ENCODE assay signal across 10 cellular contexts in genomic region chr17:76145231-76146052, GRCh38. TPM values are rescaled to one million over a fixed set of nuclear protein-coding genes. Genes with fewer than 3 reads are reported as not detected.
A peak's percentile ranks its signal among the peaks of the same experiment; 100 is the strongest.
DNase-seq lines count a peak whose midpoint lies in the region; FAIRE-seq and TF ChIP-seq lines count a peak whose summit lies in the region.
"Had no signal": no experiment of that assay in that cellular context is flagged by ENCODE, and none has a peak within 500 bp of the region (broad histone marks: within the 10 kb centered on the region; RNA-seq: fewer than 3 reads in every experiment).

No MANE protein-coding gene starts in this region.

- peaks cover 27% of the 10 kb centered on the region for H3K4me1 ChIP-seq in OCI-LY3 (ENCODE audit: low read length)
- peaks cover 7% of the 10 kb centered on the region for H3K4me1 ChIP-seq in astrocyte (ENCODE audit: insufficient read depth, low read length)
- H3K4me1 ChIP-seq in esophagus muscularis mucosa: peaks cover 22 to 32% (median 27%) of the 10 kb centered on the region in 4 donors
- peaks cover 10 to 28% of the 10 kb centered on the region in 2 donors for H3K4me1 ChIP-seq in adrenal gland (replicated peaks in 1 of 2)

- H3K4me2 ChIP-seq in OCI-LY3 (ENCODE audit: low read length): peak overlapping the region; percentile 80
- no peak overlapping the region for H3K4me2 ChIP-seq in astrocyte (ENCODE audit: low read length)

- H3K36me3 ChIP-seq in OCI-LY3 (replicated peaks; ENCODE audit: low read depth, low read length) (no peaks in the 10 kb centered on the region), astrocyte (ENCODE audit: insufficient read depth, low read length) (no peaks in the 10 kb centered on the region), esophagus muscularis mucosa (no peaks in the 10 kb centered on the region), adrenal gland (replicated peaks in 1 of 2) (no peaks in the 10 kb centered on the region)

- FAIRE-seq in astrocyte (lab: Jason Lieb, UNC): no peak

- no peak for TF ChIP-seq EP300 in esophagus muscularis mucosa (IDR thresholded peaks at IDR 0.05)

- intact Hi-C loops in esophagus muscularis mucosa (cut with DNase I) (no loop called here), adrenal gland (cut with DNase I) (no loop called here)

- H3K4me3 ChIP-seq in OCI-LY3 (ENCODE audit: low read length) (peak overlapping the region; percentile 57), astrocyte (ENCODE audit: insufficient read depth, low read depth, low read length) (no peak overlapping the region), esophagus muscularis mucosa (peak overlapping the region in 1 of 4 donors; percentile 1), adrenal gland (no peak overlapping the region)

- WGBS in esophagus muscularis mucosa: 72% methylated on average over 25 of the region's 25 CpGs
- WGBS in adrenal gland, 4 donors: 65 to 75% (median 72%) methylated on average over 22 to 25 of the region's 25 CpGs

- H3K27me3 Mint-ChIP-seq in astrocyte (ENCODE audit: low read depth, unreplicated experiment): peaks cover 29% of the 10 kb centered on the region

- H3K79me2 ChIP-seq in OCI-LY3 (ENCODE audit: low read length) (no peaks in the 10 kb centered on the region), astrocyte (ENCODE audit: insufficient read depth, low read length) (no peaks in the 10 kb centered on the region)

- H3K36me3 Mint-ChIP-seq in astrocyte (ENCODE audit: low read depth, unreplicated experiment): peaks cover 2% of the 10 kb centered on the region

- DNase-seq in astrocyte (ENCODE audit: low read depth) (no peak), NCI-H2227 treated with DMSO at 0.1 percent for 48 hours (lab: John Stamatoyannopoulos, UW) (no peak), esophagus muscularis mucosa (ENCODE audit: extremely low spot score) (no peak), NCI-H1105 treated with DMSO at 0.1 percent for 48 hours (lab: John Stamatoyannopoulos, UW) (no peak), adrenal gland (no peak)
- peak; percentile 38 for DNase-seq in stimulated activated CD8-positive, alpha-beta memory T cell treated with anti-CD3 and anti-CD28 coated beads, Interleukin-4, amount 100 ng/mL, for 48 hours

- H3K9me3 ChIP-seq in OCI-LY3 (ENCODE audit: insufficient read depth, low read length): no peaks in the 10 kb centered on the region
- no peaks in the 10 kb centered on the region for H3K9me3 ChIP-seq in astrocyte (ENCODE audit: insufficient read depth, low read depth, low read length)
- H3K9me3 ChIP-seq in esophagus muscularis mucosa: no peaks in the 10 kb centered on the region
- H3K9me3 ChIP-seq in adrenal gland (replicated peaks in 1 of 3): no peaks in the 10 kb centered on the region

- H3K9ac ChIP-seq in OCI-LY3 (ENCODE audit: low read length) (peak overlapping the region; percentile 49), astrocyte (ENCODE audit: low read length) (no peak overlapping the region)

- no peaks in the 10 kb centered on the region for H3K9me3 Mint-ChIP-seq in astrocyte (ENCODE audit: unreplicated experiment)
- H3K9me3 Mint-ChIP-seq: dendritic cell treated with granulocyte-macrophage colony-stimulating factor and Interleukin-4, amounts not matched to agents 40 ng/mL and 50 ng/mL, for 4 days had no signal

- TF ChIP-seq POLR2A in GM19099 (IDR thresholded peaks at IDR 0.05; ENCODE audit: extremely low read depth, insufficient read length, low read depth) (peak; percentile 16), esophagus muscularis mucosa (IDR thresholded peaks at IDR 0.05; ENCODE audit: low read depth) (no peak), adrenal gland (IDR thresholded peaks at IDR 0.05) (no peak)

- H3K27ac Mint-ChIP-seq in astrocyte (ENCODE audit: unreplicated experiment): peak overlapping the region; percentile 41
- H3K27ac Mint-ChIP-seq: dendritic cell treated with granulocyte-macrophage colony-stimulating factor and Interleukin-4, amounts not matched to agents 40 ng/mL and 50 ng/mL, for 4 days had no signal

- H3K4me1 Mint-ChIP-seq in astrocyte (ENCODE audit: low read depth, unreplicated experiment): peaks cover 3% of the 10 kb centered on the region

- TF ChIP-seq CTCF in OCI-LY3 (IDR thresholded peaks at IDR 0.05; ENCODE audit: low read depth, low read length) (no peak), astrocyte (IDR thresholded peaks at IDR 0.05; ENCODE audit: insufficient read depth, low read depth, low read length) (no peak), esophagus muscularis mucosa (IDR thresholded peaks at IDR 0.05) (no peak), adrenal gland (IDR thresholded peaks at IDR 0.05) (no peak)

- H2AFZ ChIP-seq in OCI-LY3 (ENCODE audit: low read depth, low read length): peak overlapping the region; percentile 100
- H2AFZ ChIP-seq in astrocyte (ENCODE audit: low read depth, low read length): no peak overlapping the region

- H3K27ac ChIP-seq in OCI-LY3 (ENCODE audit: low read length) (peak overlapping the region; percentile 25; the same call in 1 of the 2 replicates), astrocyte (ENCODE audit: low read depth, low read length) (no peak overlapping the region), esophagus muscularis mucosa (replicated peaks in 1 of 4) (no peak overlapping the region), adrenal gland (no peak overlapping the region)

- no peaks in the 10 kb centered on the region for H3K27me3 ChIP-seq in OCI-LY3 (ENCODE audit: low read depth, low read length)
- peaks cover 20% of the 10 kb centered on the region for H3K27me3 ChIP-seq in astrocyte (ENCODE audit: insufficient read depth, low read length)
- H3K27me3 ChIP-seq in esophagus muscularis mucosa: peaks cover 0 to 7% (median 2%) of the 10 kb centered on the region in 4 donors
- peaks cover 1% of the 10 kb centered on the region for H3K27me3 ChIP-seq in adrenal gland

- H3K4me3 Mint-ChIP-seq in astrocyte (ENCODE audit: unreplicated experiment): no peak overlapping the region
- H3K4me3 Mint-ChIP-seq: dendritic cell treated with granulocyte-macrophage colony-stimulating factor and Interleukin-4, amounts not matched to agents 40 ng/mL and 50 ng/mL, for 4 days had no signal

- H4K20me1 ChIP-seq in OCI-LY3 (ENCODE audit: insufficient read depth, low read length): no peaks in the 10 kb centered on the region
- no peaks in the 10 kb centered on the region for H4K20me1 ChIP-seq in astrocyte (ENCODE audit: insufficient read depth, low read length)

RNA-seq across cellular contexts. Expression of gene FOXJ1, which starts 4.4 kb away (rescaled TPM):
- total RNA-seq in astrocyte (0.31 and 0.48 TPM in 2 replicates), esophagus muscularis mucosa (under 1 TPM in 1 of 4 donors, not detected in 3; 0.32 TPM), adrenal gland (under 1 TPM in 1 of 8 donors, not detected in 7; 0.18 TPM)
- under 1 TPM in 1 of 3 donors, not detected in 2; 0.07 TPM for polyA plus RNA-seq in adrenal gland
- total RNA-seq: NCI-H460 had no signal

RNA-seq across cellular contexts. Expression of gene EXOC7, which starts 41.9 kb away (rescaled TPM):
- total RNA-seq in astrocyte (145 and 154 TPM in 2 replicates), esophagus muscularis mucosa (10 to 100 TPM; 65.2 to 94.4 (median 77.1) TPM), adrenal gland (100 to 1,000 TPM in 4 of 8 donors, 10 to 100 TPM in 4; 65.7 to 145 (median 94.5) TPM)
- 100 to 1,000 TPM in 1 of 3 donors, 10 to 100 TPM in 2; 70.0 to 115 (median 89.5) TPM for polyA plus RNA-seq in adrenal gland
